In genomic region chr16:5056347-5056746, GRCh38 we compare ENCODE assay signal across 8 cellular contexts. TPM values are rescaled to one million over a fixed set of nuclear protein-coding genes. Genes with fewer than 3 reads are reported as not detected.
DNase-seq lines count a peak whose midpoint lies in the region; ATAC-seq and TF ChIP-seq lines count a peak whose summit lies in the region.

No MANE protein-coding gene starts in this region.

- H3K27me3 Mint-ChIP-seq in CD14-positive monocyte (ENCODE audit: low read depth in 3 of 3) (peaks cover 6 to 10% (median 7%) of the 10 kb centered on the region in 3 donors), progenitor cell of endocrine pancreas (no peaks in the 10 kb centered on the region)

- DNase-seq in CD14-positive monocyte (ENCODE audit: low spot score) (no peak), SK-N-DZ (ENCODE audit: low spot score) (peak; percentile 33), cerebellar cortex (ENCODE audit: low spot score) (peak; percentile 38), progenitor cell of endocrine pancreas (ENCODE audit: low spot score, unreplicated experiment) (no peak), NCI-H2196 (lab: John Stamatoyannopoulos, UW; ENCODE audit: unreplicated experiment) (no peak), cortex of kidney (lab: John Stamatoyannopoulos, UW) (no peak)

- no peak overlapping the region for H3K4me3 Mint-ChIP-seq in CD14-positive monocyte
- no peak overlapping the region for H3K4me3 Mint-ChIP-seq in progenitor cell of endocrine pancreas (ENCODE audit: low read depth)

- no peak overlapping the region for H3K27ac Mint-ChIP-seq in CD14-positive monocyte
- no peak overlapping the region for H3K27ac Mint-ChIP-seq in progenitor cell of endocrine pancreas

- no peaks in the 10 kb centered on the region for H3K36me3 Mint-ChIP-seq in CD14-positive monocyte
- no peaks in the 10 kb centered on the region for H3K36me3 Mint-ChIP-seq in progenitor cell of endocrine pancreas (ENCODE audit: insufficient read depth)

- H3K4me1 Mint-ChIP-seq in CD14-positive monocyte (peaks cover 10% of the 10 kb centered on the region), progenitor cell of endocrine pancreas (ENCODE audit: low read depth) (no peaks in the 10 kb centered on the region)

- peak; percentile 61 for TF ChIP-seq CTCF in CD14-positive monocyte (IDR thresholded peaks at IDR 0.05)
- TF ChIP-seq CTCF in progenitor cell of endocrine pancreas (IDR thresholded peaks at IDR 0.05; ENCODE audit: unreplicated experiment): peak; percentile 45

- ATAC-seq in GM21526 (IDR thresholded peaks at IDR 0.05; ENCODE audit: low FRiP score, unreplicated experiment): peak; percentile 66
- no peak for ATAC-seq in GM18870 (IDR thresholded peaks at IDR 0.05; ENCODE audit: unreplicated experiment)

- H3K9me3 Mint-ChIP-seq in CD14-positive monocyte (peaks cover 0 to 4% (median 0%) of the 10 kb centered on the region in 7 donors), progenitor cell of endocrine pancreas (ENCODE audit: low read depth) (no peaks in the 10 kb centered on the region)

- intact Hi-C loops in CD14-positive monocyte (cut with micrococcal nuclease): no loop called here

RNA-seq across cellular contexts. Expression of gene C16orf89, which starts 9.4 kb away (rescaled TPM):
- not detected for polyA plus RNA-seq in CD14-positive monocyte
- 0.29 and 1.2 TPM in 2 replicates for polyA plus RNA-seq in SK-N-DZ (2014; cell fraction: cytosol; rRNA removed)
- not detected in 2 replicates for polyA plus RNA-seq in SK-N-DZ (2014; cell fraction: nucleus; rRNA removed)
- not detected in 2 replicates for total RNA-seq in progenitor cell of endocrine pancreas

RNA-seq across cellular contexts. Expression of gene ALG1, which starts 15.3 kb away (rescaled TPM):
- 10 to 100 TPM; 25.2 to 31.0 TPM for polyA plus RNA-seq in CD14-positive monocyte
- 55.1 and 65.5 TPM in 2 replicates for polyA plus RNA-seq in SK-N-DZ (2014; cell fraction: cytosol; rRNA removed)
- polyA plus RNA-seq in SK-N-DZ (2014; cell fraction: nucleus; rRNA removed): 23.6 and 42.5 TPM in 2 replicates
- total RNA-seq in progenitor cell of endocrine pancreas: 28.4 and 30.8 TPM in 2 replicates

RNA-seq across cellular contexts. Expression of gene NAGPA, which starts 22.6 kb away (rescaled TPM):
- 10 to 100 TPM; 44.9 to 51.5 TPM for polyA plus RNA-seq in CD14-positive monocyte
- polyA plus RNA-seq in SK-N-DZ (2014; cell fraction: cytosol; rRNA removed): 14.2 and 27.4 TPM in 2 replicates
- polyA plus RNA-seq in SK-N-DZ (2014; cell fraction: nucleus; rRNA removed): 40.7 and 61.7 TPM in 2 replicates
- total RNA-seq in progenitor cell of endocrine pancreas: 28.4 and 29.2 TPM in 2 replicates

RNA-seq across cellular contexts. Expression of gene EEF2KMT, which starts 41.2 kb away (rescaled TPM):
- polyA plus RNA-seq in CD14-positive monocyte: 1 to 10 TPM; 5.5 to 6.8 TPM
- 19.8 and 25.1 TPM in 2 replicates for polyA plus RNA-seq in SK-N-DZ (2014; cell fraction: cytosol; rRNA removed)
- polyA plus RNA-seq in SK-N-DZ (2014; cell fraction: nucleus; rRNA removed): 18.3 and 19.6 TPM in 2 replicates
- 11.2 and 13.7 TPM in 2 replicates for total RNA-seq in progenitor cell of endocrine pancreas

Comparison
In these comparisons a context has a peak if more than half of its experiments do, and no peak if none do; other contexts are left out.
1. DNase-seq: peak in SK-N-DZ (single experiment) and cerebellar cortex (single experiment); none in CD14-positive monocyte (single experiment), progenitor cell of endocrine pancreas (single experiment), NCI-H2196 (single experiment) and cortex of kidney (single experiment).